In genomic region chrX:38880460-38880859, GRCh38 we compare ENCODE assay signal across 11 cellular contexts.
DNase-seq lines count a peak whose midpoint lies in the region; ATAC-seq, FAIRE-seq and TF ChIP-seq lines count a peak whose summit lies in the region.
"Had no signal": no experiment of that assay in that cellular context is flagged by ENCODE, and none has a peak within 500 bp of the region (broad histone marks: within the 10 kb centered on the region; RNA-seq: fewer than 3 reads in every experiment).

No MANE protein-coding gene starts in this region.

- dilution Hi-C loops in keratinocyte (cut with MboI; ENCODE audit: extremely low pct_ligation_motif_present, low sequenced_read_pairs): no loop called here

- no peaks in the 10 kb centered on the region for H3K9me3 ChIP-seq in keratinocyte (ENCODE audit: control insufficient read depth, low read depth, low read length)

- no peak for TF ChIP-seq CTCF in keratinocyte (optimal IDR thresholded peaks at IDR 0.05 in 1 of 3, IDR thresholded peaks at IDR 0.05 in 1 of 3, conservative IDR thresholded peaks at IDR 0.05 in 1 of 3; ENCODE audit: extremely low read depth in 1 of 3, insufficient read depth in 2 of 3, low read length in 3 of 3)

- FAIRE-seq in keratinocyte (lab: Jason Lieb, UNC) (peak; percentile 13), GM12892 (lab: Jason Lieb, UNC) (no peak)

- H3K4me3 ChIP-seq in keratinocyte (ENCODE audit: control insufficient read depth in 2 of 3, extremely low read depth in 1 of 3, insufficient read depth in 2 of 3, low read depth in 1 of 3, low read length in 3 of 3): peak overlapping the region in 1 of 3 experiments; percentile 34

- TF ChIP-seq POLR2A in GM12892 (IDR thresholded peaks at IDR 0.05; ENCODE audit: low read depth, low read length): no peak

- H3K27ac ChIP-seq in keratinocyte (ENCODE audit: control insufficient read depth, insufficient read depth, low read length): peak overlapping the region; percentile 72

- H3K4me2 ChIP-seq in keratinocyte (ENCODE audit: control insufficient read depth, extremely low read depth, insufficient read depth, low read depth, low read length): peak overlapping the region; percentile 55

- no peaks in the 10 kb centered on the region for H3K27me3 ChIP-seq in keratinocyte (ENCODE audit: control insufficient read depth, extremely low read depth, insufficient read depth, low read length)

- no peak for ATAC-seq in GM18907 (IDR thresholded peaks at IDR 0.05; ENCODE audit: unreplicated experiment)
- ATAC-seq: activated CD8-positive, alpha-beta memory T cell treated with anti-CD3 and anti-CD28 coated beads, Interleukin-2, amount 10 ng/mL, durations not matched to agents 7 days and 5 days; Panc1 had no signal

- H3K79me2 ChIP-seq in keratinocyte (ENCODE audit: control insufficient read depth, insufficient read depth, low read length): no peaks in the 10 kb centered on the region

- H3K36me3 ChIP-seq in keratinocyte (ENCODE audit: control insufficient read depth in 2 of 2, extremely low read depth in 1 of 2, insufficient read depth in 2 of 2, low read length in 2 of 2): no peaks in the 10 kb centered on the region

- H2AFZ ChIP-seq in keratinocyte (ENCODE audit: control insufficient read depth, low read length): no peak overlapping the region

- peaks cover 24% of the 10 kb centered on the region for H3K4me1 ChIP-seq in keratinocyte (ENCODE audit: control insufficient read depth, extremely low read depth, insufficient read depth, low read length)

- no peaks in the 10 kb centered on the region for H4K20me1 ChIP-seq in keratinocyte (ENCODE audit: control insufficient read depth, extremely low read depth, insufficient read depth, low read length)

- H3K9ac ChIP-seq in keratinocyte (ENCODE audit: control insufficient read depth, extremely low read depth, insufficient read depth, low read length): peak overlapping the region; percentile 52

- DNase-seq in A172 (ENCODE audit: low spot score) (peak; percentile 18), ELR (ENCODE audit: low read depth) (peak; percentile 56), SW480 (ENCODE audit: low spot score) (peak; percentile 64), keratinocyte (ENCODE audit: low read depth, low spot score) (no peak), GM12892 (ENCODE audit: insufficient read length) (no peak), DMS 273 treated with DMSO at 0.1 percent for 48 hours (lab: John Stamatoyannopoulos, UW) (no peak)
- DNase-seq in activated CD4-positive, alpha-beta T cell treated with anti-CD3 and anti-CD28 coated beads, Interleukin-2, amount 50 U/mL, for 4 hours: no peak
- DNase-seq: activated CD8-positive, alpha-beta memory T cell treated with anti-CD3 and anti-CD28 coated beads, Interleukin-2, amount 10 ng/mL, durations not matched to agents 7 days and 5 days; central memory CD4-positive, alpha-beta T cell had no signal

- H3K9me1 ChIP-seq in keratinocyte (ENCODE audit: control insufficient read depth, extremely low read depth, insufficient read depth, low read length): no peaks in the 10 kb centered on the region

Comparison
In these comparisons a context has a peak if more than half of its experiments do, and no peak if none do; other contexts are left out.
1. DNase-seq: peak in A172 (single experiment), ELR (single experiment) and SW480 (single experiment); none in keratinocyte (single experiment), GM12892 (single experiment), DMS 273 treated with DMSO at 0.1 percent for 48 hours (single experiment) and activated CD4-positive, alpha-beta T cell treated with anti-CD3 and anti-CD28 coated beads, Interleukin-2, amount 50 U/mL, for 4 hours (0 of 2).